In genomic region chr15:74420193-74420905, GRCh38 we compare ENCODE assay signal across 1 cellular context.
TF ChIP-seq lines count a peak whose summit lies in the region.

No MANE protein-coding gene starts in this region.

TF ChIP-seq in HCT116, 20 proteins besides CTCF, POLR2A, EP300 and RAD21:
- TF ChIP-seq POLR2AphosphoS5 (IDR thresholded peaks at IDR 0.05; ENCODE audit: low read depth, low read length) = peak; percentile 33; the same call in 1 of the 2 replicates
- TF ChIP-seq CBX3 (IDR thresholded peaks at IDR 0.05; ENCODE audit: low read depth) = no peak
